25 cellular contexts compared by ENCODE assay signal in the genomic region with DNA sequence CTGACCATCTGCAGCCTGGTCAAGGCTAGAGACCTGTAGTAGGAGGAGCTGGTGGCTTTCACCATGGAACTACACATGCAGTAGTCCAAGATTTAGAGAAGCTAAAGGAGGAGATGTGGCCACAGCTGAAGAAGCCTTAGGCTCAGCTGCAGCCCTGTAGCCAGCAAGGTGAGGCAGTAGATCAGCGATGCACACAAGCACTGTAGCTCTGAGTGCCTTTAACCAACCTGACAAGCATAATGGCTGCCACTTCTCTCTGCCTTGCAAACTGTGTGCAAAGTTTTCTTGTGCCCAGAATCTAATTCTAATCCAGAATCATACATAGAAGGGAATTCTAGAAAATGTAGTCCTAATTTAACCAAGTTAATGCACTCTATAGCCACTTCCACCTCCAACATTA.
DNase-seq lines count a peak whose midpoint lies in the region; FAIRE-seq and TF ChIP-seq lines count a peak whose summit lies in the region.
"Had no signal": no experiment of that assay in that cellular context is flagged by ENCODE, and none has a peak within 500 bp of the region (broad histone marks: within the 10 kb centered on the region; RNA-seq: fewer than 3 reads in every experiment).

No MANE protein-coding gene starts in this region.

- H3K9ac ChIP-seq in Loucy (ENCODE audit: low read depth, low read length, poor library complexity, severe bottlenecking), result no peak overlapping the region
- H3K9ac ChIP-seq: BLaER1 had no signal

- in situ Hi-C loops in GM13977 (cut with MboI; ENCODE audit: low pct_unique_long_range_greater_than_20kb, low sequenced_read_pairs, unreplicated experiment), result no loop called here

- H3K79me2 ChIP-seq in Loucy (ENCODE audit: insufficient read depth, low read length), result no peaks in the 10 kb centered on the region

- no peaks in the 10 kb centered on the region for H3K36me3 ChIP-seq in Loucy (ENCODE audit: insufficient read depth, low read length)
- no peaks in the 10 kb centered on the region for H3K36me3 ChIP-seq in bronchial epithelial cell (ENCODE audit: control insufficient read depth, insufficient read depth, low read length)
- H3K36me3 ChIP-seq: BE2C, BLaER1 had no signal

- H3K4me1 ChIP-seq in Loucy (ENCODE audit: insufficient read depth, low read length, poor library complexity, severe bottlenecking), result peaks cover 50% of the 10 kb centered on the region
- H3K4me1 ChIP-seq: BE2C, BLaER1 had no signal

- H3K9me2 ChIP-seq in Loucy (replicated peaks; ENCODE audit: low read depth, low read length), result no peaks in the 10 kb centered on the region

- H3F3A ChIP-seq in Loucy (ENCODE audit: low read depth), result no peaks in the 10 kb centered on the region

- H3K27me3 Mint-ChIP-seq in nephron progenitor cell (ENCODE audit: low read depth, poor library complexity), result peaks cover 2% of the 10 kb centered on the region

- H3K9me3 ChIP-seq in Loucy (ENCODE audit: insufficient read depth, low read depth, low read length), result no peaks in the 10 kb centered on the region
- H3K9me3 ChIP-seq: BE2C, BLaER1 had no signal

- H3K4me1 Mint-ChIP-seq in nephron progenitor cell, result peaks cover 68% of the 10 kb centered on the region
- H3K4me1 Mint-ChIP-seq: CD4-positive, alpha-beta memory T cell; CD8-positive, alpha-beta memory T cell had no signal

- FAIRE-seq in GM12891 (lab: Jason Lieb, UNC), result peak; percentile 33
- peak; percentile 58 for FAIRE-seq in bronchial epithelial cell (lab: Jason Lieb, UNC)
- FAIRE-seq: A204.1, GM12878, GM18507 had no signal

- peak overlapping the region; percentile 9; the same call in 1 of the 2 replicates for H2AFZ ChIP-seq in Loucy (ENCODE audit: low read length)

- H3K27ac Mint-ChIP-seq in nephron progenitor cell, result peak overlapping the region; percentile 93
- H3K27ac Mint-ChIP-seq: CD14-positive monocyte; CD4-positive, alpha-beta memory T cell; CD4-positive, CD25-positive, alpha-beta regulatory T cell; CD8-positive, alpha-beta memory T cell had no signal

- no peak for TF ChIP-seq POLR2A in GM12891 (IDR thresholded peaks at IDR 0.05; ENCODE audit: low read depth, low read length)

- no peaks in the 10 kb centered on the region for H3K9me3 Mint-ChIP-seq in nephron progenitor cell
- H3K9me3 Mint-ChIP-seq: CD14-positive monocyte; CD4-positive, alpha-beta memory T cell; CD4-positive, CD25-positive, alpha-beta regulatory T cell; CD8-positive, alpha-beta memory T cell had no signal

- no peaks in the 10 kb centered on the region for H3K27me3 ChIP-seq in Loucy (ENCODE audit: insufficient read depth, low read length, poor library complexity, severe bottlenecking)
- H3K27me3 ChIP-seq in bronchial epithelial cell (ENCODE audit: control insufficient read depth, insufficient read depth, low read length), result no peaks in the 10 kb centered on the region
- H3K27me3 ChIP-seq: BLaER1 had no signal

- no peak overlapping the region for H3K4me2 ChIP-seq in Loucy (ENCODE audit: low read depth, low read length, poor library complexity, severe bottlenecking)
- H3K4me2 ChIP-seq: BLaER1 had no signal

- H3K4me3 ChIP-seq in Loucy (ENCODE audit: low read length, poor library complexity, severe bottlenecking) (no peak overlapping the region), bronchial epithelial cell (ENCODE audit: low read depth, low read length) (no peak overlapping the region)
- H3K4me3 ChIP-seq: BLaER1, GM12878 had no signal

- TF ChIP-seq CTCF in Loucy (conservative IDR thresholded peaks at IDR 0.05; ENCODE audit: low read length) (no peak), bronchial epithelial cell (IDR thresholded peaks at IDR 0.05; ENCODE audit: insufficient read depth, low read length, severe bottlenecking) (no peak), nephron progenitor cell (IDR thresholded peaks at IDR 0.05) (no peak), GM13977 (IDR thresholded peaks at IDR 0.05; ENCODE audit: extremely low read depth, insufficient read depth, missing control alignments) (no peak)

- H4K20me1 ChIP-seq in Loucy (ENCODE audit: insufficient read depth, low read length, poor library complexity, severe bottlenecking), result no peaks in the 10 kb centered on the region
- H4K20me1 ChIP-seq: BLaER1 had no signal

- H3K36me3 Mint-ChIP-seq in nephron progenitor cell (ENCODE audit: low read depth), result no peaks in the 10 kb centered on the region
- H3K36me3 Mint-ChIP-seq: CD14-positive monocyte; CD4-positive, alpha-beta memory T cell; CD4-positive, CD25-positive, alpha-beta regulatory T cell; CD8-positive, alpha-beta memory T cell had no signal

- H3K4me3 Mint-ChIP-seq in nephron progenitor cell, result no peak overlapping the region
- H3K4me3 Mint-ChIP-seq: CD14-positive monocyte; CD4-positive, alpha-beta memory T cell; CD4-positive, CD25-positive, alpha-beta regulatory T cell; CD8-positive, alpha-beta memory T cell had no signal

- DNase-seq in GM12891 (ENCODE audit: insufficient read length, low spot score), result no peak
- no peak for DNase-seq in bronchial epithelial cell (ENCODE audit: low read depth)
- DNase-seq in nephron progenitor cell, result no peak
- no peak for DNase-seq in SW480 (ENCODE audit: low spot score)
- no peak for DNase-seq in GM13977 (ENCODE audit: low spot score)
- DNase-seq in 8988T, result no peak
- DNase-seq: ACHN; BE2C; C1 segment of cervical spinal cord; CD4-positive, alpha-beta memory T cell; CD4-positive, CD25-positive, alpha-beta regulatory T cell; CD8-positive, alpha-beta memory T cell; COR-L47; DMS 273 treated with DMSO at 0.1 percent for 48 hours; DMS153; DMS79; DND-41; EL; GDM1 had no signal

TF ChIP-seq in GM12891, 5 proteins besides CTCF, POLR2A, EP300 and RAD21:
- no peak for TF ChIP-seq PAX5 (IDR thresholded peaks at IDR 0.05; ENCODE audit: insufficient read depth, low read length, severe bottlenecking)
- no peak for TF ChIP-seq POU2F2 (IDR thresholded peaks at IDR 0.05; ENCODE audit: low read depth, low read length)
- TF ChIP-seq SPI1 (IDR thresholded peaks at IDR 0.05; ENCODE audit: low read depth, low read length), result no peak
- TF ChIP-seq TAF1 (IDR thresholded peaks at IDR 0.05; ENCODE audit: low read depth, low read length), result no peak
- TF ChIP-seq POLR2AphosphoS5 (IDR thresholded peaks at IDR 0.05; ENCODE audit: low read depth, low read length), result no peak
